ENCODE assay signal across 17 cellular contexts in the genomic region with DNA sequence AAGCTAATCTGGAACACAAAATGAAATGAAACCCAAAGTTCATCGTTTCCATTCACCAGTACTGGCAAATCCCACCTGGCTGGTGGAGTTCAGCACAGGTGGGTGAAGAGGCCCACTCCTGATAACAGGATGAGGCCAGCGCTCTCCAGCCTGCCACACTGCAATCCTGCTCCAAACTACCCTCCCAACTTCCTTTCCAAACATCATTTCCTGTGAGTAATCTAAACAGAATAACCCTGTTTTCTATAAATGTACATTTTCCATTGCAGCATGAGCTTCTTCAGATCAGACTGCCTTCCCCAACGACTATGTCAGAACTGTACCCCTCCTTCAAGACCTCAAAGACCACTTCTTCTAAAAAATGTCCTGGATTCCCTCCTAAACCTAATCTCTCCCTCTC. TPM values are rescaled to one million over a fixed set of nuclear protein-coding genes. Genes with fewer than 3 reads are reported as not detected.
A peak's percentile ranks its signal among the peaks of the same experiment; 100 is the strongest.
DNase-seq lines count a peak whose midpoint lies in the region; ATAC-seq and TF ChIP-seq lines count a peak whose summit lies in the region.
"Had no signal": no experiment of that assay in that cellular context is flagged by ENCODE, and none has a peak within 500 bp of the region (broad histone marks: within the 10 kb centered on the region; RNA-seq: fewer than 3 reads in every experiment).

No MANE protein-coding gene starts in this region.

- CTCF ChIA-PET in activated naive CD4-positive, alpha-beta T cell treated with anti-CD3 and anti-CD28 coated beads for 36 hours (lab: Charles Lee) = interaction anchor here (0.7 kb wide), 1 partner anchor 30 kb away, joined by 3 read pairs; no protein-coding TSS in a partner anchor

- TF ChIP-seq CTCF in NB4 (IDR thresholded peaks at IDR 0.05; ENCODE audit: low read depth, low read length) (no peak), chondrocyte (IDR thresholded peaks at IDR 0.05) (no peak)

- H3K27ac Mint-ChIP-seq in activated naive CD4-positive, alpha-beta T cell treated with anti-CD3 and anti-CD28 coated beads for 36 hours = peak overlapping the region; percentile 69
- H3K27ac Mint-ChIP-seq in chondrocyte (ENCODE audit: unreplicated experiment) = peak overlapping the region; percentile 14
- peak overlapping the region; percentile 2 to 66 for H3K27ac Mint-ChIP-seq in stimulated activated naive CD8-positive, alpha-beta T cell treated with anti-CD3 and anti-CD28 coated beads, Interleukin-15, amount 100 ng/mL, for 72 hours
- H3K27ac Mint-ChIP-seq: activated naive CD4-positive, alpha-beta T cell treated with anti-CD3 and anti-CD28 coated beads, Interleukin-2, amount 50 U/mL, for 24 hours had no signal

- no peak overlapping the region for H3K4me3 ChIP-seq in NB4 (ENCODE audit: low read depth, low read length)
- H3K4me3 ChIP-seq: pancreas, skin epidermis had no signal

- peaks cover 8% of the 10 kb centered on the region for H3K4me1 Mint-ChIP-seq in activated naive CD4-positive, alpha-beta T cell treated with anti-CD3 and anti-CD28 coated beads for 36 hours (ENCODE audit: low read depth)
- H3K4me1 Mint-ChIP-seq in chondrocyte (ENCODE audit: low read depth) = peaks cover 6% of the 10 kb centered on the region
- peaks cover 8% of the 10 kb centered on the region for H3K4me1 Mint-ChIP-seq in stimulated activated naive CD8-positive, alpha-beta T cell treated with anti-CD3 and anti-CD28 coated beads, Interleukin-15, amount 100 ng/mL, for 72 hours

- H3K4me3 Mint-ChIP-seq in activated naive CD4-positive, alpha-beta T cell treated with anti-CD3 and anti-CD28 coated beads for 36 hours = no peak overlapping the region
- no peak overlapping the region for H3K4me3 Mint-ChIP-seq in chondrocyte (ENCODE audit: unreplicated experiment)
- no peak overlapping the region for H3K4me3 Mint-ChIP-seq in stimulated activated naive CD8-positive, alpha-beta T cell treated with anti-CD3 and anti-CD28 coated beads, Interleukin-15, amount 100 ng/mL, for 72 hours
- H3K4me3 Mint-ChIP-seq: activated naive CD4-positive, alpha-beta T cell treated with anti-CD3 and anti-CD28 coated beads, Interleukin-2, amount 50 U/mL, for 24 hours had no signal

- no peak for TF ChIP-seq POLR2A in NB4 (IDR thresholded peaks at IDR 0.05; ENCODE audit: extremely low read depth, insufficient read length)

- intact Hi-C loops in activated naive CD4-positive, alpha-beta T cell treated with anti-CD3 and anti-CD28 coated beads for 36 hours (cut with micrococcal nuclease) = no loop called here

- DNase-seq in activated naive CD4-positive, alpha-beta T cell treated with anti-CD3 and anti-CD28 coated beads for 36 hours = no peak
- no peak for DNase-seq in activated naive CD4-positive, alpha-beta T cell (lab: John Stamatoyannopoulos, UW)
- DNase-seq in NB4 (ENCODE audit: low read depth) (peak; percentile 49), chondrocyte (ENCODE audit: low spot score) (no peak), 8988T (no peak), NCI-H345 (lab: John Stamatoyannopoulos, UW) (no peak)
- no peak for DNase-seq in stimulated activated naive CD8-positive, alpha-beta T cell treated with anti-CD3 and anti-CD28 coated beads, Interleukin-15, amount 100 ng/mL, for 72 hours
- DNase-seq: activated CD8-positive, alpha-beta memory T cell treated with anti-CD3 and anti-CD28 coated beads for 24 hours; cerebellar nuclear complex; DMS 273 treated with DMSO at 0.1 percent for 48 hours; left cardiac atrium; NCI-H187; NCI-H69; pancreas had no signal

- peaks cover 31% of the 10 kb centered on the region for H3K36me3 Mint-ChIP-seq in activated naive CD4-positive, alpha-beta T cell treated with anti-CD3 and anti-CD28 coated beads for 36 hours (ENCODE audit: low read depth)
- H3K36me3 Mint-ChIP-seq in chondrocyte (ENCODE audit: low read depth) = peaks cover 39% of the 10 kb centered on the region

- no peaks in the 10 kb centered on the region for H3K27me3 Mint-ChIP-seq in activated naive CD4-positive, alpha-beta T cell treated with anti-CD3 and anti-CD28 coated beads for 36 hours (ENCODE audit: low read depth)
- H3K27me3 Mint-ChIP-seq in chondrocyte (ENCODE audit: low read depth) = no peaks in the 10 kb centered on the region
- no peaks in the 10 kb centered on the region for H3K27me3 Mint-ChIP-seq in stimulated activated naive CD8-positive, alpha-beta T cell treated with anti-CD3 and anti-CD28 coated beads, Interleukin-15, amount 100 ng/mL, for 72 hours
- H3K27me3 Mint-ChIP-seq: activated naive CD4-positive, alpha-beta T cell treated with anti-CD3 and anti-CD28 coated beads, Interleukin-2, amount 50 U/mL, for 24 hours had no signal

- ATAC-seq in stimulated activated naive CD8-positive, alpha-beta T cell treated with anti-CD3 and anti-CD28 coated beads, Interleukin-15, amount 100 ng/mL, for 72 hours = no peak
- ATAC-seq in HG03045 (IDR thresholded peaks at IDR 0.05; ENCODE audit: unreplicated experiment) = no peak
- ATAC-seq: left cardiac atrium, pancreas had no signal

- H3K9me3 Mint-ChIP-seq in activated naive CD4-positive, alpha-beta T cell treated with anti-CD3 and anti-CD28 coated beads for 36 hours = no peaks in the 10 kb centered on the region
- H3K9me3 Mint-ChIP-seq in chondrocyte (ENCODE audit: low read depth) = no peaks in the 10 kb centered on the region
- H3K9me3 Mint-ChIP-seq in stimulated activated naive CD8-positive, alpha-beta T cell treated with anti-CD3 and anti-CD28 coated beads, Interleukin-15, amount 100 ng/mL, for 72 hours = no peaks in the 10 kb centered on the region
- H3K9me3 Mint-ChIP-seq: activated naive CD4-positive, alpha-beta T cell treated with anti-CD3 and anti-CD28 coated beads, Interleukin-2, amount 50 U/mL, for 24 hours had no signal

RNA-seq across cellular contexts. Expression of a gene that starts 15.9 kb away (rescaled TPM):
- 10 to 100 TPM; 34.0 to 36.4 TPM for total RNA-seq in activated naive CD4-positive, alpha-beta T cell treated with anti-CD3 and anti-CD28 coated beads for 36 hours
- total RNA-seq in chondrocyte = 20.1 to 22.1 TPM (median 21.2 TPM) in 3 replicates

Comparison
In these comparisons a context has a peak if more than half of its experiments do, and no peak if none do; other contexts are left out.
1. H3K27ac Mint-ChIP-seq: peak in every context shown above with its lines; median percentile 69 in activated naive CD4-positive, alpha-beta T cell treated with anti-CD3 and anti-CD28 coated beads for 36 hours; 34 in stimulated activated naive CD8-positive, alpha-beta T cell treated with anti-CD3 and anti-CD28 coated beads, Interleukin-15, amount 100 ng/mL, for 72 hours; 14 in chondrocyte.